In genomic region chr1:9101510-9102146, GRCh38 we compare ENCODE assay signal across 8 cellular contexts. TPM values are rescaled to one million over a fixed set of nuclear protein-coding genes. Genes with fewer than 3 reads are reported as not detected.
A peak's percentile ranks its signal among the peaks of the same experiment; 100 is the strongest.
DNase-seq lines count a peak whose midpoint lies in the region; ATAC-seq, FAIRE-seq and TF ChIP-seq lines count a peak whose summit lies in the region.

No MANE protein-coding gene starts in this region.

- no peak overlapping the region for H2AFZ ChIP-seq in hepatocyte

- ATAC-seq in GM18511 (IDR thresholded peaks at IDR 0.05; ENCODE audit: unreplicated experiment): no peak
- ATAC-seq in HG02759 (IDR thresholded peaks at IDR 0.05; ENCODE audit: unreplicated experiment): no peak

- H4K20me1 ChIP-seq in hepatocyte (ENCODE audit: insufficient read depth, poor library complexity, severe bottlenecking): no peaks in the 10 kb centered on the region

- H3K36me3 ChIP-seq in adipocyte (ENCODE audit: control insufficient read depth, insufficient read depth, low read length, severe bottlenecking) (peaks cover 12% of the 10 kb centered on the region), hepatocyte (replicated peaks; ENCODE audit: insufficient read depth, low read depth) (no peaks in the 10 kb centered on the region)

- H3K27me3 ChIP-seq in adipocyte (replicated peaks; ENCODE audit: control insufficient read depth, insufficient read depth, low read length) (no peaks in the 10 kb centered on the region), hepatocyte (no peaks in the 10 kb centered on the region)

- no peak overlapping the region for H3K4me3 ChIP-seq in adipocyte (ENCODE audit: low read length)
- no peak overlapping the region for H3K4me3 ChIP-seq in hepatocyte

- H3K79me2 ChIP-seq in hepatocyte: no peaks in the 10 kb centered on the region

- DNase-seq in GM18507 (ENCODE audit: extremely low spot score, insufficient read length, low read depth): peak; percentile 62
- DNase-seq in NCI-H2196 treated with DMSO at 0.1 percent for 48 hours (lab: John Stamatoyannopoulos, UW; ENCODE audit: unreplicated experiment): peak; percentile 30
- DNase-seq in adipocyte (ENCODE audit: low read depth): peak; percentile 68
- DNase-seq in hepatocyte (ENCODE audit: low spot score): peak; percentile 74
- DNase-seq in smooth muscle cell of the brain vasculature (ENCODE audit: low read depth, low spot score): peak; percentile 29

- WGBS in hepatocyte (ENCODE audit: low lambda C conversion rate, missing lambda C conversion rate): 64% methylated on average over 4 of the region's 4 CpGs

- H3K9me3 ChIP-seq in adipocyte (ENCODE audit: control insufficient read depth, low read length): no peaks in the 10 kb centered on the region
- no peaks in the 10 kb centered on the region for H3K9me3 ChIP-seq in hepatocyte (ENCODE audit: low read depth)

- TF ChIP-seq CTCF in C4-2B (conservative IDR thresholded peaks at IDR 0.05) (peak; percentile 79), hepatocyte (IDR thresholded peaks at IDR 0.05; ENCODE audit: poor library complexity) (peak; percentile 70)

- H3K4me1 ChIP-seq in adipocyte (ENCODE audit: control insufficient read depth, insufficient read depth, low read length): no peaks in the 10 kb centered on the region
- H3K4me1 ChIP-seq in hepatocyte (ENCODE audit: insufficient read depth): peaks cover 3% of the 10 kb centered on the region

- H3K9ac ChIP-seq in adipocyte (ENCODE audit: low read length): peak overlapping the region; percentile 36

- no peak overlapping the region for H3K4me2 ChIP-seq in hepatocyte

- FAIRE-seq in GM18507 (lab: Jason Lieb, UNC): peak; percentile 89

- no peak overlapping the region for H3K27ac ChIP-seq in C4-2B
- H3K27ac ChIP-seq in hepatocyte: no peak overlapping the region

- H3K9me2 ChIP-seq in hepatocyte (replicated peaks; ENCODE audit: insufficient read depth): no peaks in the 10 kb centered on the region

RNA-seq across cellular contexts. Expression of gene GPR157, which starts 27.3 kb away (rescaled TPM):
- total RNA-seq in hepatocyte: 15.3 and 18.6 TPM in 2 replicates
- polyA plus RNA-seq in hepatocyte: 6.9 and 14.4 TPM in 2 replicates

RNA-seq across cellular contexts. Expression of gene SLC2A5, which starts 32.2 kb away (rescaled TPM):
- total RNA-seq in hepatocyte: 7.2 TPM in 2 replicates
- 7.1 and 8.2 TPM in 2 replicates for polyA plus RNA-seq in hepatocyte
